ENCODE assay signal across 8 cellular contexts in genomic region chr11:12163181-12163841, GRCh38. TPM values are rescaled to one million over a fixed set of nuclear protein-coding genes. Genes with fewer than 3 reads are reported as not detected.
DNase-seq lines count a peak whose midpoint lies in the region; TF ChIP-seq lines count a peak whose summit lies in the region.
"Had no signal": no experiment of that assay in that cellular context is flagged by ENCODE, and none has a peak within 500 bp of the region (broad histone marks: within the 10 kb centered on the region; RNA-seq: fewer than 3 reads in every experiment).

No MANE protein-coding gene starts in this region.

- H3K79me2 ChIP-seq in Loucy (ENCODE audit: insufficient read depth, low read length) (no peaks in the 10 kb centered on the region), hepatocyte (no peaks in the 10 kb centered on the region)

- TF ChIP-seq POLR2A in thyroid gland (IDR thresholded peaks at IDR 0.05): no peak
- TF ChIP-seq POLR2A in adrenal gland (IDR thresholded peaks at IDR 0.05): no peak

- intact Hi-C loops in thyroid gland (cut with DNase I) (no loop called here), adrenal gland (cut with DNase I) (no loop called here)

- H4K20me1 ChIP-seq in Loucy (ENCODE audit: insufficient read depth, low read length, poor library complexity, severe bottlenecking) (no peaks in the 10 kb centered on the region), hepatocyte (ENCODE audit: insufficient read depth, poor library complexity, severe bottlenecking) (no peaks in the 10 kb centered on the region)

- H3F3A ChIP-seq in Loucy (ENCODE audit: low read depth): no peaks in the 10 kb centered on the region

- peak overlapping the region; percentile 57 for H3K4me2 ChIP-seq in Loucy (ENCODE audit: low read depth, low read length, poor library complexity, severe bottlenecking)
- H3K4me2 ChIP-seq in hepatocyte: no peak overlapping the region

- H3K36me3 ChIP-seq in Loucy (ENCODE audit: insufficient read depth, low read length) (no peaks in the 10 kb centered on the region), hepatocyte (replicated peaks; ENCODE audit: insufficient read depth, low read depth) (no peaks in the 10 kb centered on the region), thyroid gland (peaks cover 0 to 3% of the 10 kb centered on the region in 2 donors), adrenal gland (replicated peaks in 1 of 2) (peaks cover 0 to 14% of the 10 kb centered on the region in 2 donors)

- H3K27ac ChIP-seq in hepatocyte (peak overlapping the region; percentile 92), thyroid gland (peak overlapping the region in 2 of 3 donors; percentile 4 to 18), adrenal gland (peak overlapping the region in 2 of 5 donors; percentile 41 to 69)

- H3K9me2 ChIP-seq in Loucy (replicated peaks; ENCODE audit: low read depth, low read length) (no peaks in the 10 kb centered on the region), hepatocyte (replicated peaks; ENCODE audit: insufficient read depth) (no peaks in the 10 kb centered on the region)

- no peak overlapping the region for H3K9ac ChIP-seq in Loucy (ENCODE audit: low read depth, low read length, poor library complexity, severe bottlenecking)

- WGBS in hepatocyte (ENCODE audit: low lambda C conversion rate, missing lambda C conversion rate): 61% methylated on average over 13 of the region's 13 CpGs
- 75 to 77% methylated on average over 11 to 13 of the region's 13 CpGs for WGBS in thyroid gland, 2 donors
- 77 to 88% (median 81%) methylated on average over 12 to 13 of the region's 13 CpGs for WGBS in adrenal gland, 4 donors

- no peaks in the 10 kb centered on the region for H3K27me3 ChIP-seq in Loucy (ENCODE audit: insufficient read depth, low read length, poor library complexity, severe bottlenecking)
- no peaks in the 10 kb centered on the region for H3K27me3 ChIP-seq in hepatocyte
- H3K27me3 ChIP-seq in thyroid gland: no peaks in the 10 kb centered on the region
- H3K27me3 ChIP-seq in adrenal gland: no peaks in the 10 kb centered on the region

- H3K4me1 ChIP-seq in Loucy (ENCODE audit: insufficient read depth, low read length, poor library complexity, severe bottlenecking) (peaks cover 42% of the 10 kb centered on the region), hepatocyte (ENCODE audit: insufficient read depth) (peaks cover 45% of the 10 kb centered on the region), thyroid gland (peaks cover 31 to 41% of the 10 kb centered on the region in 2 donors), adrenal gland (replicated peaks in 1 of 2) (peaks cover 0 to 13% of the 10 kb centered on the region in 2 donors)

- DNase-seq in astrocyte of the hippocampus (ENCODE audit: low read depth, low spot score) (peak; percentile 95), hepatocyte (ENCODE audit: low spot score) (peak; percentile 55), thyroid gland (no peak), SIG-M5 treated with dmso at 0.1 percent for 504 hours (lab: John Stamatoyannopoulos, UW; ENCODE audit: unreplicated experiment) (no peak), adrenal gland (no peak)
- DNase-seq in activated effector memory CD4-positive, alpha-beta T cell treated with anti-CD3 and anti-CD28 coated beads, Interleukin-2, amount 50 U/mL, for 16 hours: no peak
- DNase-seq: NCI-H524 treated with DMSO at 0.1 percent for 48 hours had no signal

- TF ChIP-seq CTCF in Loucy (conservative IDR thresholded peaks at IDR 0.05; ENCODE audit: low read length) (no peak), hepatocyte (IDR thresholded peaks at IDR 0.05; ENCODE audit: poor library complexity) (no peak), thyroid gland (IDR thresholded peaks at IDR 0.05) (no peak), adrenal gland (IDR thresholded peaks at IDR 0.05) (no peak)

- H2AFZ ChIP-seq in Loucy (ENCODE audit: low read length) (no peak overlapping the region), hepatocyte (no peak overlapping the region)

- H3K4me3 ChIP-seq in Loucy (ENCODE audit: low read length, poor library complexity, severe bottlenecking) (no peak overlapping the region), hepatocyte (no peak overlapping the region), thyroid gland (replicated peaks in 1 of 3) (no peak overlapping the region), adrenal gland (no peak overlapping the region)

- no peaks in the 10 kb centered on the region for H3K9me3 ChIP-seq in Loucy (ENCODE audit: insufficient read depth, low read depth, low read length)
- H3K9me3 ChIP-seq in hepatocyte (ENCODE audit: low read depth): no peaks in the 10 kb centered on the region
- H3K9me3 ChIP-seq in thyroid gland: no peaks in the 10 kb centered on the region
- no peaks in the 10 kb centered on the region for H3K9me3 ChIP-seq in adrenal gland (replicated peaks in 1 of 3)

RNA-seq across cellular contexts. Expression of gene MICAL2, which starts 52.9 kb away (rescaled TPM):
- total RNA-seq in hepatocyte: 55.6 and 56.0 TPM in 2 replicates
- polyA plus RNA-seq in hepatocyte: 36.8 and 55.8 TPM in 2 replicates
- total RNA-seq in thyroid gland: 10 to 100 TPM; 27.4 to 63.6 (median 51.9) TPM
- total RNA-seq in adrenal gland: 10 to 100 TPM; 25.7 to 80.5 (median 46.6) TPM
- polyA plus RNA-seq in adrenal gland: 10 to 100 TPM in 2 of 3 donors, 1 to 10 TPM in 1; 8.7 to 18.2 (median 12.1) TPM

Comparison
In these comparisons a context has a peak if more than half of its experiments do, and no peak if none do; other contexts are left out.
1. DNase-seq: peak in astrocyte of the hippocampus (single experiment) and hepatocyte (single experiment); none in thyroid gland (0 of 2), activated effector memory CD4-positive, alpha-beta T cell treated with anti-CD3 and anti-CD28 coated beads, Interleukin-2, amount 50 U/mL, for 16 hours (single experiment), SIG-M5 treated with dmso at 0.1 percent for 504 hours (single experiment) and adrenal gland (0 of 7).